Comparison of ENCODE assay signal across 28 cellular contexts in the genomic region with DNA sequence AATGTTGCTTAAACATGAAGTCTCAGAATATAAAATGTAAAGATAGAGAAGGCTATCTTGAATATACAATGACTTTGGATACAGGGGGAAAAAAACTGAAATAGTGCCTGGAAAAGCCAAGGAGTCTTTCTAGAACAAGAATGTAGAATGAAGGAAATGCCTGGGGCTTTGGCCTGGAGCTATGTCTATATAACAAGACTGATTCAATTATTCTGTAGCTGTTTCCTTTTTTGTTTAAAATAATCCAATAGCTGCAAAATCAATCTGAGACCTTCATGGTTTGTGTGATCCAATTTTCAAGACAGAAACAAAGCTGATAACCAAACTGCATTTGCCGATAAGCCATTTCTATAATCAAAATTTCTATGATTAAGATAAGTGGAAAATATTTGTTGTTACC.
"Had no signal": no experiment of that assay in that cellular context is flagged by ENCODE, and none has a peak within 500 bp of the region (broad histone marks: within the 10 kb centered on the region; RNA-seq: fewer than 3 reads in every experiment).

No MANE protein-coding gene starts in this region.

- H3K27me3 Mint-ChIP-seq: natural killer cell treated with Interleukin-12 subunit alpha and Interleukin-12 subunit beta and Interleukin-15 and Interleukin-18, amount 100 ng/mL, for 72 hours; progenitor cell of endocrine pancreas; stimulated activated memory B cell treated with anti-CD40 and anti-IgM and Interleukin-4, amounts not matched to agents 10 μg/mL and 1 μg/mL and 100 μg/mL, for 72 hours; stimulated activated naive CD8-positive, alpha-beta T cell treated with anti-CD3 and anti-CD28 coated beads, Interleukin-15, amount 100 ng/mL, for 72 hours had no signal

- H3K4me3 Mint-ChIP-seq: naive thymus-derived CD8-positive, alpha-beta T cell; natural killer cell treated with Interleukin-12 subunit alpha and Interleukin-12 subunit beta and Interleukin-15 and Interleukin-18, amount 100 ng/mL, for 72 hours; neural progenitor cell; stimulated activated memory B cell treated with anti-CD40 and anti-IgM and Interleukin-4, amounts not matched to agents 10 μg/mL and 1 μg/mL and 100 μg/mL, for 72 hours; stimulated activated naive CD8-positive, alpha-beta T cell treated with anti-CD3 and anti-CD28 coated beads, Interleukin-15, amount 100 ng/mL, for 72 hours had no signal

- H3K4me1 ChIP-seq: neural progenitor cell, parathyroid adenoma, psoas muscle, right lobe of liver, suprapubic skin, testis, tibial artery, transverse colon, upper lobe of left lung, vagina had no signal

- DNase-seq: naive thymus-derived CD8-positive, alpha-beta T cell; occipital lobe; ovary; posterior cingulate gyrus; psoas muscle; right cardiac atrium; right lobe of liver; sigmoid colon; small intestine; stimulated activated CD4-positive, alpha-beta T cell treated with anti-CD3 and anti-CD28 coated beads, Interleukin-15, amount 100 ng/mL, for 24 hours; stimulated activated CD4-positive, alpha-beta T cell treated with anti-CD3 and anti-CD28 coated beads, Interleukin-4, amount 100 ng/mL, for 1 hour; stimulated activated CD4-positive, alpha-beta T cell treated with anti-CD3 and anti-CD28 coated beads, Interleukin-4, amount 100 ng/mL, for 4 hours; stimulated activated CD8-positive, alpha-beta memory T cell treated with anti-CD3 and anti-CD28 coated beads, Interleukin-4, amount 100 ng/mL, for 48 hours; stimulated activated naive CD4-positive, alpha-beta T cell; stimulated activated naive CD8-positive, alpha-beta T cell treated with anti-CD3 and anti-CD28 coated beads, Interleukin-15, amount 100 ng/mL, for 72 hours; stimulated activated naive CD8-positive, alpha-beta T cell treated with anti-CD3 and anti-CD28 coated beads, Interleukin-15, Interleukin-2, amounts not matched to agents 100 U/mL and 50 U/mL, for 24 hours; substantia nigra; testis; tibial artery; transverse colon; upper lobe of left lung had no signal

- H3K27ac Mint-ChIP-seq: naive thymus-derived CD8-positive, alpha-beta T cell; natural killer cell treated with Interleukin-12 subunit alpha and Interleukin-12 subunit beta and Interleukin-15 and Interleukin-18, amount 100 ng/mL, for 72 hours; neural progenitor cell; progenitor cell of endocrine pancreas; stimulated activated memory B cell treated with anti-CD40 and anti-IgM and Interleukin-4, amounts not matched to agents 10 μg/mL and 1 μg/mL and 100 μg/mL, for 72 hours; stimulated activated naive CD8-positive, alpha-beta T cell treated with anti-CD3 and anti-CD28 coated beads, Interleukin-15, amount 100 ng/mL, for 72 hours had no signal

- H3K27ac ChIP-seq: neural progenitor cell, ovary, parathyroid adenoma, psoas muscle, right lobe of liver, sigmoid colon, suprapubic skin, testis, tibial artery, transverse colon, upper lobe of left lung, vagina had no signal

- H3K36me3 Mint-ChIP-seq: naive thymus-derived CD8-positive, alpha-beta T cell; natural killer cell treated with Interleukin-12 subunit alpha and Interleukin-12 subunit beta and Interleukin-15 and Interleukin-18, amount 100 ng/mL, for 72 hours; neural progenitor cell; stimulated activated memory B cell treated with anti-CD40 and anti-IgM and Interleukin-4, amounts not matched to agents 10 μg/mL and 1 μg/mL and 100 μg/mL, for 72 hours had no signal

- H2AFZ ChIP-seq: neural progenitor cell, parathyroid adenoma had no signal

- H3K27me3 ChIP-seq: neural progenitor cell, ovary, right lobe of liver, sigmoid colon, suprapubic skin, testis, tibial artery, transverse colon, upper lobe of left lung, vagina had no signal

- ATAC-seq: naive thymus-derived CD8-positive, alpha-beta T cell; natural killer cell treated with Interleukin-12 subunit alpha and Interleukin-12 subunit beta and Interleukin-15 and Interleukin-18, amount 100 ng/mL, for 72 hours; psoas muscle; right cardiac atrium; right lobe of liver; stimulated activated memory B cell treated with anti-CD40 and anti-IgM and Interleukin-4, amounts not matched to agents 10 μg/mL and 1 μg/mL and 100 μg/mL, for 72 hours; stimulated activated naive CD8-positive, alpha-beta T cell treated with anti-CD3 and anti-CD28 coated beads, Interleukin-15, amount 100 ng/mL, for 72 hours; stimulated activated naive CD8-positive, alpha-beta T cell treated with anti-CD3 and anti-CD28 coated beads, Interleukin-15, Interleukin-2, amounts not matched to agents 100 U/mL and 50 U/mL, for 24 hours had no signal

- H3K9me3 Mint-ChIP-seq: stimulated activated memory B cell treated with anti-CD40 and anti-IgM and Interleukin-4, amounts not matched to agents 10 μg/mL and 1 μg/mL and 100 μg/mL, for 72 hours had no signal

- H3K36me3 ChIP-seq: neural progenitor cell, ovary, right lobe of liver, sigmoid colon, suprapubic skin, tibial artery, transverse colon, upper lobe of left lung, vagina had no signal

- H3K9me3 ChIP-seq: ovary, psoas muscle, right lobe of liver, sigmoid colon, suprapubic skin, testis, tibial artery, transverse colon, upper lobe of left lung, vagina had no signal

- H3K4me2 ChIP-seq: neural progenitor cell had no signal

- H3K79me2 ChIP-seq: parathyroid adenoma had no signal

- H3K9ac ChIP-seq: neural progenitor cell, parathyroid adenoma had no signal

- H3K4me1 Mint-ChIP-seq: naive thymus-derived CD8-positive, alpha-beta T cell; stimulated activated memory B cell treated with anti-CD40 and anti-IgM and Interleukin-4, amounts not matched to agents 10 μg/mL and 1 μg/mL and 100 μg/mL, for 72 hours; stimulated activated naive CD8-positive, alpha-beta T cell treated with anti-CD3 and anti-CD28 coated beads, Interleukin-15, amount 100 ng/mL, for 72 hours had no signal

- H3K4me3 ChIP-seq: neural progenitor cell, ovary, psoas muscle, right lobe of liver, sigmoid colon, suprapubic skin, testis, tibial artery, transverse colon, upper lobe of left lung, vagina had no signal
